ENCODE assay signal across 1 cellular context in genomic region chr19:5966215-5966614, GRCh38.
TF ChIP-seq lines count a peak whose summit lies in the region.

No MANE protein-coding gene starts in this region.

TF ChIP-seq in SK-N-SH treated with all-trans-retinoic acid at 6 μM for 48 hours, 23 proteins besides CTCF, POLR2A, EP300 and RAD21 (continued from another document):
- TF ChIP-seq CREB5 (CRISPR knock-in tag; IDR thresholded peaks at IDR 0.05; ENCODE audit: low read depth) (no peak), POU6F1 (CRISPR knock-in tag; IDR thresholded peaks at IDR 0.05; ENCODE audit: borderline replicate concordance, low read depth) (no peak), CSDC2 (CRISPR knock-in tag; IDR thresholded peaks at IDR 0.05) (no peak), ESRRG (CRISPR knock-in tag; IDR thresholded peaks at IDR 0.05) (no peak), TOX (CRISPR knock-in tag; IDR thresholded peaks at IDR 0.05; ENCODE audit: borderline replicate concordance) (no peak), ISL1 (CRISPR knock-in tag; IDR thresholded peaks at IDR 0.05) (peak; percentile 71), ZNF70 (CRISPR knock-in tag; IDR thresholded peaks at IDR 0.05) (no peak), OSR1 (CRISPR knock-in tag; IDR thresholded peaks at IDR 0.05) (no peak), ZC3H10 (CRISPR knock-in tag; IDR thresholded peaks at IDR 0.05) (no peak), PATZ1 (CRISPR knock-in tag; IDR thresholded peaks at IDR 0.05; ENCODE audit: borderline replicate concordance) (no peak), RARB (CRISPR knock-in tag; IDR thresholded peaks at IDR 0.05) (no peak), ARNTL (CRISPR knock-in tag; IDR thresholded peaks at IDR 0.05; ENCODE audit: borderline replicate concordance, low read depth) (no peak)
- TF ChIP-seq, protein P1, sequence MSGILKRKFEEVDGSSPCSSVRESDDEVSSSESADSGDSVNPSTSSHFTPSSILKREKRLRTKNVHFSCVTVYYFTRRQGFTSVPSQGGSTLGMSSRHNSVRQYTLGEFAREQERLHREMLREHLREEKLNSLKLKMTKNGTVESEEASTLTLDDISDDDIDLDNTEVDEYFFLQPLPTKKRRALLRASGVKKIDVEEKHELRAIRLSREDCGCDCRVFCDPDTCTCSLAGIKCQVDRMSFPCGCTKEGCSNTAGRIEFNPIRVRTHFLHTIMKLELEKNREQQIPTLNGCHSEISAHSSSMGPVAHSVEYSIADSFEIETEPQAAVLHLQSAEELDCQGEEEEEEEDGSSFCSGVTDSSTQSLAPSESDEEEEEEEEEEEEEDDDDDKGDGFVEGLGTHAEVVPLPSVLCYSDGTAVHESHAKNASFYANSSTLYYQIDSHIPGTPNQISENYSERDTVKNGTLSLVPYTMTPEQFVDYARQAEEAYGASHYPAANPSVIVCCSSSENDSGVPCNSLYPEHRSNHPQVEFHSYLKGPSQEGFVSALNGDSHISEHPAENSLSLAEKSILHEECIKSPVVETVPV (CRISPR knock-in tag; IDR thresholded peaks at IDR 0.05), result no peak
TF ChIP-seq in SK-N-SH treated with all-trans-retinoic acid at 6 μM for 48 hours: peak in this region for 4.
